ENCODE assay signal across 16 cellular contexts in the genomic region with DNA sequence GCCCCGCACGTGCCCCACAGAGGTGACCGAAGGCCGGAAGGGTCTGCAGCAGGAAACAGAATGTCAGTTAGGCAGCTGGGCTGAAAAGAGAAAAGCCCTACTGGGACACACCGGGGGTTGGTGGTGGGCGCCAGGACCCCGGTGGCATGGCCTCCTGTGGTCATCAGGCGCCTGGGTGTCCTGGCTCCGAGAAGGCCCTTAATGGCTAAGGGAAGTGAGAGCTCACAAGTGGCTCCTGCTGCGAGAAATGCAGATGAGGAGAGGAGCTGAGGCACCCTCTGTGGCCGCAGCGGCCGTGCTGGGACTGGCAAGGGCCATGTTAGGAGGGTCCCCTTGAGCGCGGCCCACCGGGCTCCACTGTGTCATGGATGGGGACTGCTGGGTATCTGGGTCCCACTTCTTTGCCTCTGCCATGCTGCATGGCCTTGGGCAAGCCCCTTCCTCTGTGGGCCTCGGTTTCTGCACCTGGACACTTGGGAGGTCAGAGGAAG.
DNase-seq lines count a peak whose midpoint lies in the region; ATAC-seq and TF ChIP-seq lines count a peak whose summit lies in the region.
"Had no signal": no experiment of that assay in that cellular context is flagged by ENCODE, and none has a peak within 500 bp of the region (broad histone marks: within the 10 kb centered on the region; RNA-seq: fewer than 3 reads in every experiment).

No MANE protein-coding gene starts in this region.

- H4K91ac ChIP-seq in neuronal stem cell (ENCODE audit: low read depth, low read length, poor library complexity) = no peak overlapping the region

- H2BK5ac ChIP-seq in neuronal stem cell (ENCODE audit: low read length) = peak overlapping the region; percentile 2

- peak overlapping the region; percentile 17 for H3K23ac ChIP-seq in neuronal stem cell (ENCODE audit: low read depth, low read length, poor library complexity)

- H3K27me3 ChIP-seq in heart right ventricle (peaks cover 0 to 42% (median 18%) of the 10 kb centered on the region in 7 donors), NT2/D1 (ENCODE audit: insufficient read depth, insufficient read length) (no peaks in the 10 kb centered on the region), neuronal stem cell (ENCODE audit: control insufficient read depth in 3 of 3, insufficient read depth in 3 of 3, low read depth in 1 of 3, low read length in 3 of 3) (peaks cover 0 to 22% (median 0%) of the 10 kb centered on the region in 3 experiments)

- H3K18ac ChIP-seq in neuronal stem cell (ENCODE audit: low read length) = peak overlapping the region; percentile 85

- no peaks in the 10 kb centered on the region for H3K79me1 ChIP-seq in neuronal stem cell (ENCODE audit: low read depth, low read length)

- H2BK15ac ChIP-seq in neuronal stem cell (ENCODE audit: low read length) = peak overlapping the region; percentile 45

- H3K14ac ChIP-seq in neuronal stem cell (ENCODE audit: low read length) = no peak overlapping the region

- peaks cover 6% of the 10 kb centered on the region for H3K4me1 Mint-ChIP-seq in stimulated activated effector memory CD8-positive, alpha-beta T cell treated with anti-CD3 and anti-CD28 coated beads, Interleukin-12 subunit alpha, Interleukin-12 subunit beta, amount 100 ng/mL, for 72 hours
- H3K4me1 Mint-ChIP-seq: CD8-positive, alpha-beta memory T cell had no signal

- H3K4me3 Mint-ChIP-seq in stimulated activated effector memory CD8-positive, alpha-beta T cell treated with anti-CD3 and anti-CD28 coated beads, Interleukin-12 subunit alpha, Interleukin-12 subunit beta, amount 100 ng/mL, for 72 hours = no peak overlapping the region
- H3K4me3 Mint-ChIP-seq: CD8-positive, alpha-beta memory T cell; HFFc6 had no signal

- no peak overlapping the region for H3K4me2 ChIP-seq in neuronal stem cell (ENCODE audit: insufficient read depth, low read length, poor library complexity, severe bottlenecking)
- H3K4me2 ChIP-seq: A549 had no signal

- WGBS in heart right ventricle, 2 donors = 90 to 91% methylated on average over 17 of the region's 17 CpGs
- no CpG with 5 or more reads among the region's 17 CpGs for WGBS in neuronal stem cell (ENCODE audit: extremely low coverage in 2 of 2, insufficient read length in 2 of 2, insufficient replicate concordance in 1 of 2), 2 donors

- H3K9ac ChIP-seq in NT2/D1 (ENCODE audit: insufficient read length, low read depth) = peak overlapping the region; percentile 3
- H3K9ac ChIP-seq in neuronal stem cell (ENCODE audit: low read depth, low read length, poor library complexity) = peak overlapping the region; percentile 24

- peak; percentile 15 for DNase-seq in left ventricle myocardium superior
- no peak for DNase-seq in heart right ventricle
- DNase-seq in NT2/D1 (ENCODE audit: low read depth, low spot score) = no peak
- DNase-seq in neuronal stem cell (ENCODE audit: low spot score) = no peak
- no peak for DNase-seq in stimulated activated effector memory CD8-positive, alpha-beta T cell treated with anti-CD3 and anti-CD28 coated beads, Interleukin-12 subunit alpha, Interleukin-12 subunit beta, amount 100 ng/mL, for 72 hours (ENCODE audit: low spot score in 2 of 2)
- DNase-seq in LoVo (ENCODE audit: low spot score) = no peak
- no peak for DNase-seq in foreskin fibroblast
- DNase-seq in NCI-H146 (lab: John Stamatoyannopoulos, UW) = no peak
- DNase-seq: Caco-2, DND-41, GDM1, GOT3, HFFc6 had no signal

- H3K36me3 Mint-ChIP-seq in stimulated activated effector memory CD8-positive, alpha-beta T cell treated with anti-CD3 and anti-CD28 coated beads, Interleukin-12 subunit alpha, Interleukin-12 subunit beta, amount 100 ng/mL, for 72 hours = peaks cover 92% of the 10 kb centered on the region

- H2BK12ac ChIP-seq in neuronal stem cell (ENCODE audit: low read length) = peak overlapping the region; percentile 26

- ATAC-seq in left ventricle myocardium superior = no peak
- no peak for ATAC-seq in heart right ventricle
- no peak for ATAC-seq in stimulated activated effector memory CD8-positive, alpha-beta T cell treated with anti-CD3 and anti-CD28 coated beads, Interleukin-12 subunit alpha, Interleukin-12 subunit beta, amount 100 ng/mL, for 72 hours
- ATAC-seq: A549 had no signal

- TF ChIP-seq CTCF in heart right ventricle (IDR thresholded peaks at IDR 0.05) = no peak
- no peak for TF ChIP-seq CTCF in foreskin fibroblast (IDR thresholded peaks at IDR 0.05; ENCODE audit: low read depth, low read length)

- H3K4me1 ChIP-seq in heart right ventricle (peaks cover 0 to 12% (median 0%) of the 10 kb centered on the region in 9 donors), NT2/D1 (ENCODE audit: insufficient read depth, insufficient read length) (peaks cover 18% of the 10 kb centered on the region), neuronal stem cell (ENCODE audit: control insufficient read depth in 2 of 2, insufficient read depth in 1 of 2, low read depth in 1 of 2, low read length in 2 of 2) (peaks cover 9 to 14% of the 10 kb centered on the region in 2 donors)
- H3K4me1 ChIP-seq: A549, HAP-1 had no signal

- no peak overlapping the region for H3K4ac ChIP-seq in neuronal stem cell (ENCODE audit: low read length)

- H3K36me3 ChIP-seq in heart right ventricle (no peaks in the 10 kb centered on the region), NT2/D1 (ENCODE audit: insufficient read depth, insufficient read length, low read length) (peaks cover 27% of the 10 kb centered on the region), neuronal stem cell (replicated peaks in 1 of 2; ENCODE audit: control insufficient read depth in 2 of 2, insufficient read depth in 2 of 2, low read length in 2 of 2) (no peaks in the 10 kb centered on the region)
- H3K36me3 ChIP-seq: HAP-1 had no signal

- peaks cover 6% of the 10 kb centered on the region for H3K9me3 Mint-ChIP-seq in stimulated activated effector memory CD8-positive, alpha-beta T cell treated with anti-CD3 and anti-CD28 coated beads, Interleukin-12 subunit alpha, Interleukin-12 subunit beta, amount 100 ng/mL, for 72 hours
- H3K9me3 Mint-ChIP-seq: CD8-positive, alpha-beta memory T cell; HFFc6 had no signal

- H3K4me3 ChIP-seq in heart right ventricle = no peak overlapping the region
- no peak overlapping the region for H3K4me3 ChIP-seq in NT2/D1 (ENCODE audit: insufficient read length, low read depth)
- H3K4me3 ChIP-seq in neuronal stem cell (ENCODE audit: low read length in 2 of 2) = no peak overlapping the region
- H3K4me3 ChIP-seq in foreskin fibroblast (ENCODE audit: low read depth in 1 of 2, low read length in 2 of 2) = no peak overlapping the region
- H3K4me3 ChIP-seq: A549, HAP-1 had no signal

- H3K9me3 ChIP-seq in heart right ventricle (peaks cover 0 to 4% (median 0%) of the 10 kb centered on the region in 11 donors), NT2/D1 (ENCODE audit: insufficient read depth, low read length) (no peaks in the 10 kb centered on the region), neuronal stem cell (replicated peaks in 1 of 2; ENCODE audit: control insufficient read depth in 2 of 2, insufficient read depth in 1 of 2, low read depth in 1 of 2, low read length in 2 of 2) (no peaks in the 10 kb centered on the region)
- H3K9me3 ChIP-seq: A549, Caco-2, HAP-1 had no signal

- intact Hi-C loops in left ventricle myocardium superior (cut with micrococcal nuclease) = no loop called here
- intact Hi-C loops in heart right ventricle (cut with DNase I) = no loop called here

- no peak overlapping the region for H3K27ac ChIP-seq in heart right ventricle
- no peak overlapping the region for H3K27ac ChIP-seq in neuronal stem cell (replicated peaks; ENCODE audit: low read length)
- H3K27ac ChIP-seq: A549 had no signal

- H2AK5ac ChIP-seq in neuronal stem cell (ENCODE audit: low read depth, low read length) = peak overlapping the region; percentile 2

- H4K8ac ChIP-seq in neuronal stem cell (ENCODE audit: low read depth, low read length) = no peak overlapping the region

- H2BK120ac ChIP-seq in neuronal stem cell (ENCODE audit: low read depth, low read length) = peak overlapping the region; percentile 76

- H2AFZ ChIP-seq in neuronal stem cell (ENCODE audit: low read length) = no peak overlapping the region

- peak overlapping the region; percentile 61 for H3K27ac Mint-ChIP-seq in stimulated activated effector memory CD8-positive, alpha-beta T cell treated with anti-CD3 and anti-CD28 coated beads, Interleukin-12 subunit alpha, Interleukin-12 subunit beta, amount 100 ng/mL, for 72 hours
- H3K27ac Mint-ChIP-seq: HFFc6 had no signal
